Comparison of ENCODE assay signal across 32 cellular contexts in genomic region chr9:133153227-133154096, GRCh38. TPM values are rescaled to one million over a fixed set of nuclear protein-coding genes. Genes with fewer than 3 reads are reported as not detected.
DNase-seq lines count a peak whose midpoint lies in the region; ATAC-seq, FAIRE-seq and TF ChIP-seq lines count a peak whose summit lies in the region.
"Had no signal": no experiment of that assay in that cellular context is flagged by ENCODE, and none has a peak within 500 bp of the region (broad histone marks: within the 10 kb centered on the region; RNA-seq: fewer than 3 reads in every experiment).

No MANE protein-coding gene starts in this region.

- ATAC-seq in Right ventricle myocardium superior (ENCODE audit: poor library complexity) (no peak), K562 (no peak), upper lobe of right lung (no peak)
- ATAC-seq in effector memory CD8-positive, alpha-beta T cell (replicated peaks), result no peak
- ATAC-seq: activated T-helper 17 cell treated with anti-CD3 and anti-CD28 coated beads, Interleukin-2, amount 50 U/mL, for 72 hours; gastrocnemius medialis; HCT116; Panc1; right lobe of liver had no signal

- TF ChIP-seq POLR2A in K562 (conservative IDR thresholded peaks at IDR 0.05), result no peak

- H4K91ac ChIP-seq in mesenchymal stem cell (ENCODE audit: low read length), result peak overlapping the region; percentile 25

- peaks cover 0 to 7% (median under 1%) of the 10 kb centered on the region in 4 donors for H3K4me1 Mint-ChIP-seq in CD4-positive, alpha-beta memory T cell
- peaks cover 3 to 4% of the 10 kb centered on the region in 2 donors for H3K4me1 Mint-ChIP-seq in effector memory CD8-positive, alpha-beta T cell (ENCODE audit: low read depth in 2 of 2)
- H3K4me1 Mint-ChIP-seq: activated T-helper 17 cell treated with anti-CD3 and anti-CD28 coated beads, Interleukin-2, amount 50 U/mL, for 72 hours had no signal

- TF ChIP-seq CTCF in K562 (IDR thresholded peaks at IDR 0.05 in 2 of 3, conservative IDR thresholded peaks at IDR 0.05 in 1 of 3; ENCODE audit: insufficient read depth in 2 of 3, low read depth in 1 of 3, low read length in 3 of 3), result no peak
- TF ChIP-seq CTCF in upper lobe of right lung (IDR thresholded peaks at IDR 0.05), result no peak

- no peak overlapping the region for H2BK15ac ChIP-seq in mesenchymal stem cell (ENCODE audit: low read depth, poor library complexity, severe bottlenecking)

- no peak overlapping the region for H3K23ac ChIP-seq in mesenchymal stem cell (ENCODE audit: low read length in 2 of 2)

- H2AFZ ChIP-seq in K562 (ENCODE audit: low read depth, low read length), result no peak overlapping the region
- no peak overlapping the region for H2AFZ ChIP-seq in mesenchymal stem cell (ENCODE audit: low read depth, low read length)

- no peak overlapping the region for H2AK5ac ChIP-seq in mesenchymal stem cell (ENCODE audit: low read length, severe bottlenecking)

- H2BK5ac ChIP-seq in mesenchymal stem cell (ENCODE audit: low read depth, low read length, poor library complexity, severe bottlenecking), result no peak overlapping the region

- no peaks in the 10 kb centered on the region for H3K27me3 Mint-ChIP-seq in CD4-positive, alpha-beta memory T cell
- no peaks in the 10 kb centered on the region for H3K27me3 Mint-ChIP-seq in effector memory CD8-positive, alpha-beta T cell
- H3K27me3 Mint-ChIP-seq: activated naive CD8-positive, alpha-beta T cell treated with anti-CD3 and anti-CD28 coated beads for 36 hours; activated T-helper 17 cell treated with anti-CD3 and anti-CD28 coated beads, Interleukin-2, amount 50 U/mL, for 72 hours; memory B cell had no signal

- intact Hi-C loops in Right ventricle myocardium superior (cut with DNase I) (no loop called here), cardiac septum (cut with DNase I) (no loop called here), K562 (cut with micrococcal nuclease) (no loop called here), upper lobe of right lung (cut with DNase I) (no loop called here)
- intact Hi-C loops in CD4-positive, alpha-beta memory T cell (cut with micrococcal nuclease), result no loop called here

- H3K79me2 ChIP-seq in K562 (ENCODE audit: control insufficient read depth, insufficient read depth, low read length), result peaks cover 3% of the 10 kb centered on the region

- POLR2A ChIA-PET in K562 (lab: Yijun Ruan, JAX), result interaction anchor here (0.8 to 1.0 kb wide), 3 partner anchors 23 to 213 kb away, joined by 3 to 6 read pairs (median 3); no protein-coding TSS in a partner anchor
- POLR2A ChIA-PET in CD4-positive, alpha-beta memory T cell (lab: Charles Lee; ENCODE audit: partially characterized antibody), result no interaction called here

- CTCF ChIA-PET in K562 (lab: Yijun Ruan, JAX; ENCODE audit: low intra/inter-chr PET ratio), result no interaction called here
- CTCF ChIA-PET in CD4-positive, alpha-beta memory T cell (lab: Charles Lee; ENCODE audit: partially characterized antibody), result interaction anchor here (19.9 kb wide), 1 partner anchor 45 kb away, joined by 596 read pairs; the partner anchor contains the start of gene RALGDS

- H3K79me1 ChIP-seq in mesenchymal stem cell (replicated peaks; ENCODE audit: low read length, poor library complexity, severe bottlenecking), result no peaks in the 10 kb centered on the region

- FAIRE-seq in K562 (lab: Jason Lieb, UNC), result no peak
- FAIRE-seq: G401.6, GM18507, urothelium cell line had no signal

- peaks cover 0 to under 1% of the 10 kb centered on the region in 2 donors for H3K36me3 Mint-ChIP-seq in CD4-positive, alpha-beta memory T cell
- H3K36me3 Mint-ChIP-seq in effector memory CD8-positive, alpha-beta T cell (ENCODE audit: insufficient read depth), result peaks cover 15% of the 10 kb centered on the region
- H3K36me3 Mint-ChIP-seq: activated naive CD8-positive, alpha-beta T cell treated with anti-CD3 and anti-CD28 coated beads for 36 hours had no signal

- peak overlapping the region in 1 of 8 donors; percentile 17 for H3K4me3 Mint-ChIP-seq in CD4-positive, alpha-beta memory T cell
- no peak overlapping the region for H3K4me3 Mint-ChIP-seq in effector memory CD8-positive, alpha-beta T cell
- H3K4me3 Mint-ChIP-seq: activated naive CD8-positive, alpha-beta T cell treated with anti-CD3 and anti-CD28 coated beads for 36 hours; activated T-helper 17 cell treated with anti-CD3 and anti-CD28 coated beads, Interleukin-2, amount 50 U/mL, for 72 hours; memory B cell had no signal

- no peak overlapping the region for H2BK120ac ChIP-seq in mesenchymal stem cell (ENCODE audit: low read depth, low read length)

- no peaks in the 10 kb centered on the region for H3K9me1 ChIP-seq in K562 (ENCODE audit: control insufficient read depth, insufficient read depth, low read length)

- H3K27me3 ChIP-seq in K562 (ENCODE audit: control insufficient read depth in 2 of 2, insufficient read depth in 2 of 2, low read length in 2 of 2) (no peaks in the 10 kb centered on the region), mesenchymal stem cell (ENCODE audit: control insufficient read depth in 1 of 2, insufficient read depth in 1 of 2, low read length in 2 of 2) (peaks cover 0 to 10% of the 10 kb centered on the region in 2 experiments), upper lobe of right lung (no peaks in the 10 kb centered on the region)
- H3K27me3 ChIP-seq in CD4-positive, alpha-beta memory T cell (ENCODE audit: insufficient read depth, low read length), result no peaks in the 10 kb centered on the region
- H3K27me3 ChIP-seq: esophagus squamous epithelium, gastrocnemius medialis, right lobe of liver, SJSA1 had no signal

- 75% methylated on average over 35 of the region's 36 CpGs for WGBS in K562 (ENCODE audit: insufficient coverage, low coverage, missing lambda C conversion rate)
- WGBS in mesenchymal stem cell, result 81% methylated on average over 36 of the region's 36 CpGs

- H3K4me2 ChIP-seq in K562 (ENCODE audit: insufficient read depth, low read length) (no peak overlapping the region), mesenchymal stem cell (ENCODE audit: low read length, poor library complexity, severe bottlenecking) (no peak overlapping the region)

- H3K4me3 ChIP-seq in K562, result no peak overlapping the region
- no peak overlapping the region for H3K4me3 ChIP-seq in mesenchymal stem cell (ENCODE audit: insufficient read depth in 1 of 2, low read depth in 1 of 2, low read length in 2 of 2)
- H3K4me3 ChIP-seq in upper lobe of right lung, result no peak overlapping the region
- no peak overlapping the region for H3K4me3 ChIP-seq in CD4-positive, alpha-beta memory T cell (ENCODE audit: low read length in 2 of 2)
- H3K4me3 ChIP-seq: esophagus squamous epithelium, gastrocnemius medialis, right lobe of liver, SJSA1 had no signal

- BruUV-seq in K562 (replicated peaks; lab: Mats Ljungman, UMichigan), result no TSS peak

- TF ChIP-seq RAD21 in K562 (CRISPR knock-in tag; conservative IDR thresholded peaks at IDR 0.05 in 1 of 2, IDR thresholded peaks at IDR 0.05 in 1 of 2), result no peak

- no peak overlapping the region for H4K8ac ChIP-seq in mesenchymal stem cell (ENCODE audit: low read length)

- no peak overlapping the region for H2BK12ac ChIP-seq in mesenchymal stem cell (ENCODE audit: low read length in 2 of 2)

- H3K27ac ChIP-seq in K562 (ENCODE audit: extremely low read depth, low read depth, low read length) (no peak overlapping the region), mesenchymal stem cell (ENCODE audit: low read length, poor library complexity, severe bottlenecking) (no peak overlapping the region), upper lobe of right lung (no peak overlapping the region)
- H3K27ac ChIP-seq in CD4-positive, alpha-beta memory T cell (ENCODE audit: low read depth, low read length), result no peak overlapping the region
- H3K27ac ChIP-seq: C4-2B, right lobe of liver, SJSA1 had no signal

- H4K20me1 ChIP-seq in K562 (replicated peaks; ENCODE audit: control insufficient read depth, insufficient read depth, low read length), result peaks cover 4% of the 10 kb centered on the region; the same call in 1 of the 2 replicates

- H3K4ac ChIP-seq in mesenchymal stem cell (ENCODE audit: low read depth in 1 of 2, low read length in 2 of 2), result no peak overlapping the region

- in situ Hi-C loops in K562 (cut with MboI), result no loop called here

- DNase-seq in Right ventricle myocardium superior (peak; percentile 49), cardiac septum (ENCODE audit: low spot score) (no peak), K562 (ENCODE audit: extremely low read depth in 1 of 4, low spot score in 3 of 4) (no peak), mesenchymal stem cell (no peak), upper lobe of right lung (peak; percentile 59)
- DNase-seq in NK-92 treated with Interleukin-12 subunit alpha and Interleukin-12 subunit beta, amount 100 ng/mL, for 24 hours (lab: John Stamatoyannopoulos, UW), result no peak
- no peak for DNase-seq in CD4-positive, alpha-beta memory T cell
- DNase-seq in effector memory CD8-positive, alpha-beta T cell, result no peak
- DNase-seq: activated CD4-positive, alpha-beta T cell treated with anti-CD3 and anti-CD28 coated beads for 48 hours; activated naive CD8-positive, alpha-beta T cell treated with anti-CD3 and anti-CD28 coated beads for 36 hours; effector CD8-positive, alpha-beta T cell; esophagus squamous epithelium; gastrocnemius medialis; NCI-H1105; NCI-H2029 treated with DMSO at 0.1 percent for 48 hours; NCI-H510A; stimulated activated CD4-positive, alpha-beta T cell treated with anti-CD3 and anti-CD28 coated beads, Interleukin-15, amount 100 ng/mL, for 24 hours; substantia nigra had no signal

- no peak overlapping the region for H3K14ac ChIP-seq in mesenchymal stem cell (ENCODE audit: low read length in 2 of 2)

- H3K4me1 ChIP-seq in K562 (replicated peaks in 1 of 2; ENCODE audit: control insufficient read depth in 2 of 2, insufficient read depth in 2 of 2, low read length in 2 of 2), result peaks cover 3 to 41% of the 10 kb centered on the region in 2 experiments; a peak in 3 of 5 replicates
- H3K4me1 ChIP-seq in mesenchymal stem cell (ENCODE audit: control insufficient read depth, insufficient read depth, low read depth, low read length), result peaks cover 8% of the 10 kb centered on the region
- peaks cover 2% of the 10 kb centered on the region for H3K4me1 ChIP-seq in upper lobe of right lung
- H3K4me1 ChIP-seq in CD4-positive, alpha-beta memory T cell (ENCODE audit: insufficient read depth, low read length), result peaks cover 6% of the 10 kb centered on the region

- H3K9me3 ChIP-seq in K562 (replicated peaks; ENCODE audit: control insufficient read depth, insufficient read depth, low read depth, low read length), result no peaks in the 10 kb centered on the region
- H3K9me3 ChIP-seq in mesenchymal stem cell (ENCODE audit: control insufficient read depth, low read length), result no peaks in the 10 kb centered on the region
- H3K9me3 ChIP-seq in upper lobe of right lung, result no peaks in the 10 kb centered on the region
- H3K9me3 ChIP-seq in CD4-positive, alpha-beta memory T cell (ENCODE audit: control insufficient read depth in 1 of 2, low read length in 2 of 2), result no peaks in the 10 kb centered on the region
- H3K9me3 ChIP-seq: esophagus squamous epithelium, gastrocnemius medialis, right lobe of liver, SJSA1 had no signal

- H3K36me3 ChIP-seq in K562 (ENCODE audit: control insufficient read depth, insufficient read depth, low read length) (peaks cover 29% of the 10 kb centered on the region; the same call in 2 of the 3 replicates), mesenchymal stem cell (ENCODE audit: control insufficient read depth in 1 of 2, insufficient read depth in 2 of 2, low read depth in 1 of 2, low read length in 2 of 2) (peaks cover 0 to 8% of the 10 kb centered on the region in 2 experiments), upper lobe of right lung (no peaks in the 10 kb centered on the region)
- H3K36me3 ChIP-seq in CD4-positive, alpha-beta memory T cell (ENCODE audit: insufficient read depth, low read length), result no peaks in the 10 kb centered on the region
- H3K36me3 ChIP-seq: gastrocnemius medialis, right lobe of liver, SJSA1 had no signal

- no peaks in the 10 kb centered on the region for H3K9me3 Mint-ChIP-seq in CD4-positive, alpha-beta memory T cell
- H3K9me3 Mint-ChIP-seq in effector memory CD8-positive, alpha-beta T cell, result no peaks in the 10 kb centered on the region
- H3K9me3 Mint-ChIP-seq: activated naive CD8-positive, alpha-beta T cell treated with anti-CD3 and anti-CD28 coated beads for 36 hours; activated T-helper 17 cell treated with anti-CD3 and anti-CD28 coated beads, Interleukin-2, amount 50 U/mL, for 72 hours; memory B cell had no signal

- peak overlapping the region in 1 of 2 experiments; percentile 3; a peak in 2 of 4 replicates for H3K9ac ChIP-seq in K562 (ENCODE audit: insufficient read depth in 1 of 2, low read depth in 2 of 2, low read length in 2 of 2)
- no peak overlapping the region for H3K9ac ChIP-seq in mesenchymal stem cell (ENCODE audit: low read length)

- no peak overlapping the region for H3K27ac Mint-ChIP-seq in CD4-positive, alpha-beta memory T cell
- no peak overlapping the region for H3K27ac Mint-ChIP-seq in effector memory CD8-positive, alpha-beta T cell
- H3K27ac Mint-ChIP-seq: activated naive CD8-positive, alpha-beta T cell treated with anti-CD3 and anti-CD28 coated beads for 36 hours; activated T-helper 17 cell treated with anti-CD3 and anti-CD28 coated beads, Interleukin-2, amount 50 U/mL, for 72 hours; memory B cell had no signal

- H3K18ac ChIP-seq in mesenchymal stem cell (ENCODE audit: low read depth in 1 of 2, low read length in 2 of 2), result peak overlapping the region in 1 of 2 experiments; percentile 35

- no peak for TF ChIP-seq EP300 in K562 (IDR thresholded peaks at IDR 0.05; ENCODE audit: low read length)

RNA-seq across cellular contexts. Expression of gene GBGT1, which starts 10.3 kb away (rescaled TPM):
- 6.4 TPM for total RNA-seq in Right ventricle myocardium superior
- 4.6 TPM for total RNA-seq in cardiac septum
- total RNA-seq in K562 (2011; cell fraction: chromatin; rRNA removed; ENCODE audit: low replicate concordance), result 36.0 and 113 TPM in 2 replicates
- 65.4 and 76.9 TPM in 2 replicates for total RNA-seq in K562 (2011; cell fraction: nucleolus; rRNA removed)
- 49.2 and 52.3 TPM in 2 replicates for total RNA-seq in K562 (2011; cell fraction: nucleoplasm; rRNA removed)
- 20.7 and 23.6 TPM in 2 replicates for total RNA-seq in K562 (2014; rRNA removed)
- total RNA-seq in K562 (2014; rRNA removed; fragmentation: Illumina TruSeq; extraction: Trizol), result 6.3 and 9.4 TPM in 2 replicates
- total RNA-seq in K562 (2015; rRNA removed; fragmentation: Illumina TruSeq; extraction: Trizol), result 13.7 and 15.3 TPM in 2 replicates
- 24.6 and 25.8 TPM in 2 replicates for total RNA-seq in K562 (2021)
- 10.1 and 20.2 TPM in 2 replicates for polyA plus RNA-seq in K562 (2011; rRNA removed)
- 19.0 and 25.7 TPM in 2 replicates for polyA plus RNA-seq in K562 (2011; cell fraction: cytosol; rRNA removed)
- polyA plus RNA-seq in K562 (2011; cell fraction: nucleus; rRNA removed), result 44.6 and 60.7 TPM in 2 replicates
- polyA plus RNA-seq in K562 (2012), result 11.5 and 21.9 TPM in 2 replicates
- polyA plus RNA-seq in K562 (2014; fragmentation: Illumina TruSeq; extraction: Trizol), result 17.8 and 18.8 TPM in 2 replicates
- 1 to 10 TPM in 1 of 2 experiments, under 1 TPM in 1; 0.55 to 1.6 TPM for polyA plus RNA-seq in K562 (2014; fragmentation: Nextera tagmentation; extraction: Ambion mirVana)
- 16.1 and 20.6 TPM in 2 replicates for polyA plus RNA-seq in K562 (2014; rRNA removed)
- 12.7 and 14.4 TPM in 2 replicates for polyA minus RNA-seq in K562 (2011; rRNA and poly(A)+ RNA removed)
- 12.8 and 20.2 TPM in 2 replicates for polyA minus RNA-seq in K562 (2011; cell fraction: cytosol; rRNA and poly(A)+ RNA removed)
- polyA minus RNA-seq in K562 (2011; cell fraction: nucleus; rRNA and poly(A)+ RNA removed), result 24.2 and 31.3 TPM in 2 replicates
- polyA plus RNA-seq in mesenchymal stem cell (2013, experiment 1 of 2), result 15.3 TPM
- polyA plus RNA-seq in mesenchymal stem cell (2013, experiment 2 of 2), result 14.4 TPM
- total RNA-seq in upper lobe of right lung, result 27.4 TPM
- total RNA-seq in CD4-positive, alpha-beta memory T cell, result 1 to 10 TPM; 3.6 to 6.3 TPM
- under 1 TPM; 0.16 to 0.50 TPM for polyA plus RNA-seq in CD4-positive, alpha-beta memory T cell
- total RNA-seq: SJSA1 had no signal

RNA-seq across cellular contexts. Expression of gene RALGDS, which starts 32.4 kb away (rescaled TPM):
- total RNA-seq in Right ventricle myocardium superior (33.1 TPM), cardiac septum (23.9 TPM), K562 (2014; rRNA removed) (27.1 and 36.2 TPM in 2 replicates), K562 (2014; rRNA removed; fragmentation: Illumina TruSeq; extraction: Trizol) (9.4 and 12.0 TPM in 2 replicates), K562 (2015; rRNA removed; fragmentation: Illumina TruSeq; extraction: Trizol) (25.8 and 25.9 TPM in 2 replicates), K562 (2021) (28.6 and 37.3 TPM in 2 replicates), upper lobe of right lung (66.3 TPM)
- 62.0 and 176 TPM in 2 replicates for total RNA-seq in K562 (2011; cell fraction: chromatin; rRNA removed; ENCODE audit: low replicate concordance)
- 78.8 and 97.7 TPM in 2 replicates for total RNA-seq in K562 (2011; cell fraction: nucleolus; rRNA removed)
- 55.4 and 58.4 TPM in 2 replicates for total RNA-seq in K562 (2011; cell fraction: nucleoplasm; rRNA removed)
- polyA plus RNA-seq in K562 (2011; rRNA removed) (40.3 and 45.9 TPM in 2 replicates), K562 (2014; fragmentation: Illumina TruSeq; extraction: Trizol) (28.7 and 34.9 TPM in 2 replicates), K562 (2014; fragmentation: Nextera tagmentation; extraction: Ambion mirVana) (1 to 10 TPM in 1 of 2 experiments, under 1 TPM in 1; 0.75 to 2.4 TPM), K562 (2014; rRNA removed) (39.5 and 43.3 TPM in 2 replicates)
- 34.7 and 62.2 TPM in 2 replicates for polyA plus RNA-seq in K562 (2011; cell fraction: cytosol; rRNA removed)
- polyA plus RNA-seq in K562 (2011; cell fraction: nucleus; rRNA removed), result 170 and 326 TPM in 2 replicates
- polyA plus RNA-seq in K562 (2012), result 26.3 and 47.2 TPM in 2 replicates
- 12.0 and 17.4 TPM in 2 replicates for polyA minus RNA-seq in K562 (2011; rRNA and poly(A)+ RNA removed)
- polyA minus RNA-seq in K562 (2011; cell fraction: cytosol; rRNA and poly(A)+ RNA removed), result 13.6 and 18.5 TPM in 2 replicates
- 30.2 and 36.5 TPM in 2 replicates for polyA minus RNA-seq in K562 (2011; cell fraction: nucleus; rRNA and poly(A)+ RNA removed)
- polyA plus RNA-seq in mesenchymal stem cell (2013, experiment 1 of 2), result 30.8 TPM
- 27.5 TPM for polyA plus RNA-seq in mesenchymal stem cell (2013, experiment 2 of 2)
- total RNA-seq in CD4-positive, alpha-beta memory T cell, result 100 to 1,000 TPM; 123 to 131 TPM
- 10 to 100 TPM; 27.9 to 67.8 TPM for polyA plus RNA-seq in CD4-positive, alpha-beta memory T cell

RNA-seq across cellular contexts. Expression of gene OBP2B, which starts 55.6 kb away (rescaled TPM):
- total RNA-seq in Right ventricle myocardium superior (not detected), cardiac septum (not detected), K562 (2014; rRNA removed) (not detected in 2 replicates), K562 (2014; rRNA removed; fragmentation: Illumina TruSeq; extraction: Trizol) (not detected in 2 replicates), K562 (2015; rRNA removed; fragmentation: Illumina TruSeq; extraction: Trizol) (not detected in 2 replicates), K562 (2021) (not detected in 2 replicates), upper lobe of right lung (not detected)
- total RNA-seq in K562 (2011; cell fraction: chromatin; rRNA removed; ENCODE audit: low replicate concordance), result not detected in 2 replicates
- not detected in 2 replicates for total RNA-seq in K562 (2011; cell fraction: nucleolus; rRNA removed)
- total RNA-seq in K562 (2011; cell fraction: nucleoplasm; rRNA removed), result not detected in 2 replicates
- polyA plus RNA-seq in K562 (2011; rRNA removed) (0.12 TPM in 1 of 2 replicates, not detected in the other), K562 (2014; fragmentation: Illumina TruSeq; extraction: Trizol) (not detected in 2 replicates), K562 (2014; fragmentation: Nextera tagmentation; extraction: Ambion mirVana) (not detected), K562 (2014; rRNA removed) (not detected in 2 replicates)
- not detected in 2 replicates for polyA plus RNA-seq in K562 (2011; cell fraction: cytosol; rRNA removed)
- 0.21 TPM in 1 of 2 replicates, not detected in the other for polyA plus RNA-seq in K562 (2011; cell fraction: nucleus; rRNA removed)
- not detected in 2 replicates for polyA plus RNA-seq in K562 (2012)
- not detected in 2 replicates for polyA minus RNA-seq in K562 (2011; rRNA and poly(A)+ RNA removed)
- not detected in 2 replicates for polyA minus RNA-seq in K562 (2011; cell fraction: cytosol; rRNA and poly(A)+ RNA removed)
- polyA minus RNA-seq in K562 (2011; cell fraction: nucleus; rRNA and poly(A)+ RNA removed), result not detected in 2 replicates
- polyA plus RNA-seq in mesenchymal stem cell (2013, experiment 1 of 2), result not detected
- not detected for polyA plus RNA-seq in mesenchymal stem cell (2013, experiment 2 of 2)
- not detected for total RNA-seq in CD4-positive, alpha-beta memory T cell
- polyA plus RNA-seq in CD4-positive, alpha-beta memory T cell, result not detected
- total RNA-seq: activated naive CD8-positive, alpha-beta T cell treated with anti-CD3 and anti-CD28 coated beads for 36 hours; activated T-helper 17 cell treated with anti-CD3 and anti-CD28 coated beads, Interleukin-2, amount 50 U/mL, for 72 hours; esophagus squamous epithelium; gastrocnemius medialis; kidney epithelial cell; myocyte; omental fat pad; right lobe of liver; SJSA1; T-helper 1 cell treated with Interleukin-12 subunit alpha and Interleukin-12 subunit beta and Interleukin-4 antibody, amounts not matched to agents 30 ng/mL and 1 ng/mL, for 36 hours had no signal

Comparison
In these comparisons a context has a peak if more than half of its experiments do, and no peak if none do; other contexts are left out.
1. DNase-seq: peak in Right ventricle myocardium superior (single experiment) and upper lobe of right lung (single experiment); none in cardiac septum (single experiment), K562 (0 of 4), mesenchymal stem cell (single experiment), NK-92 treated with Interleukin-12 subunit alpha and Interleukin-12 subunit beta, amount 100 ng/mL, for 24 hours (single experiment), CD4-positive, alpha-beta memory T cell (0 of 5) and effector memory CD8-positive, alpha-beta T cell (0 of 3).